8 cellular contexts compared by ENCODE assay signal in the genomic region with DNA sequence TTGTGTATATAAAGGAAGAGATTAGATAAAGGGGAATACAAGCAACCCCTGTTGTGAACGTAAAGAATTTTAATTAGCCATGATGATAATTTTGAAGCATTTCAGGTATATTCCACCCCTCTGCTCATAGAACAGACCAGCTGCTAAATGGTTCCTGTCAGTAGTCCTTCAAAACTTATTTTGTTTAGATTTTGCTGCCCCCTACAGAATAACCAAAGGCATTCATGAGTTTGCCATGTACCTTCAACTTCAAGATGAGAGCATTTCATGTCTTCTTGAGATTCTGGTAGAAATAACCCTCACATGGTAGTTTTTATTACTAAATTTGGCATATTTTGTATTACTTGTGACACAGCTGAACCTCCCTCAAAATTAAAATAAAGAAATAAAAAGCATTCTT.
DNase-seq lines count a peak whose midpoint lies in the region; ATAC-seq and TF ChIP-seq lines count a peak whose summit lies in the region.
"Had no signal": no experiment of that assay in that cellular context is flagged by ENCODE, and none has a peak within 500 bp of the region (broad histone marks: within the 10 kb centered on the region; RNA-seq: fewer than 3 reads in every experiment).

No MANE protein-coding gene starts in this region.

- H3K23ac ChIP-seq in H9 (ENCODE audit: insufficient read length, low read depth, low read length) = no peak overlapping the region

- no peak overlapping the region for H3K18ac ChIP-seq in H9 (ENCODE audit: insufficient read length, low read depth, low read length)

- H3K27me3 Mint-ChIP-seq in H9 (ENCODE audit: low read depth) (no peaks in the 10 kb centered on the region), osteocyte (ENCODE audit: unreplicated experiment) (no peaks in the 10 kb centered on the region)

- H3K14ac ChIP-seq in H9 (ENCODE audit: insufficient read depth, low read length) = no peak overlapping the region

- H2BK15ac ChIP-seq in H9 (ENCODE audit: low read depth, low read length) = no peak overlapping the region

- H2BK20ac ChIP-seq in H9 (ENCODE audit: low read depth, low read length, poor library complexity, severe bottlenecking) = no peak overlapping the region

- no peak overlapping the region for H2BK12ac ChIP-seq in H9 (ENCODE audit: insufficient read length, low read depth, low read length)

- no CpG with 5 or more reads among the region's 1 CpG for WGBS in H9 (ENCODE audit: extremely low coverage, insufficient read length, low lambda C conversion rate)

- H3K79me1 ChIP-seq in H9 (ENCODE audit: insufficient read depth, low read depth, low read length, poor library complexity, severe bottlenecking) = no peaks in the 10 kb centered on the region

- H3K4me1 Mint-ChIP-seq in H9 (no peaks in the 10 kb centered on the region), osteocyte (ENCODE audit: unreplicated experiment) (no peaks in the 10 kb centered on the region)

- no peaks in the 10 kb centered on the region for H3K27me3 ChIP-seq in H9 (ENCODE audit: insufficient read depth, low read length)
- H3K27me3 ChIP-seq: pancreas had no signal

- H3K27ac ChIP-seq in H9 (ENCODE audit: insufficient read length, low read depth, low read length) = no peak overlapping the region
- H3K27ac ChIP-seq: pancreas had no signal

- DNase-seq in H9 (no peak), NCI-H345 treated with DMSO at 0.1 percent for 48 hours (lab: John Stamatoyannopoulos, UW; ENCODE audit: unreplicated experiment) (peak; percentile 22), astrocyte of the hippocampus (ENCODE audit: low read depth, low spot score) (peak; percentile 11), osteocyte (ENCODE audit: extremely low spot score, unreplicated experiment) (no peak), GM03348 (ENCODE audit: low spot score) (no peak)
- DNase-seq in activated naive CD4-positive, alpha-beta T cell treated with anti-CD3 and anti-CD28 coated beads, Interleukin-2, amount 50 U/mL, for 16 hours = no peak
- DNase-seq: pancreas had no signal

- H3K23me2 ChIP-seq in H9 (ENCODE audit: insufficient read length, low read depth, low read length, poor library complexity, severe bottlenecking) = no peaks in the 10 kb centered on the region

- H3K4me3 Mint-ChIP-seq in H9 = no peak overlapping the region
- H3K4me3 Mint-ChIP-seq in osteocyte (ENCODE audit: unreplicated experiment) = no peak overlapping the region

- peaks cover 0 to 1% of the 10 kb centered on the region in 2 experiments; a peak in 1 of 5 replicates for H3K9me3 Mint-ChIP-seq in H9
- H3K9me3 Mint-ChIP-seq in osteocyte (ENCODE audit: unreplicated experiment) = no peaks in the 10 kb centered on the region

- no peak overlapping the region for H2AK5ac ChIP-seq in H9 (ENCODE audit: insufficient read length, low read length)

- H3K79me2 ChIP-seq in H9 (ENCODE audit: insufficient read depth, low read length) = no peaks in the 10 kb centered on the region

- H2BK120ac ChIP-seq in H9 (ENCODE audit: low read depth, low read length, poor library complexity, severe bottlenecking) = no peak overlapping the region

- H4K20me1 ChIP-seq in H9 (ENCODE audit: control insufficient read depth, insufficient read depth, insufficient read length) = no peaks in the 10 kb centered on the region

- H4K5ac ChIP-seq in H9 (ENCODE audit: insufficient read length, low read depth, low read length) = no peak overlapping the region

- no peak overlapping the region for H3K56ac ChIP-seq in H9 (ENCODE audit: insufficient read length, low read depth, low read length)

- no peaks in the 10 kb centered on the region for H3K9me3 ChIP-seq in H9 (ENCODE audit: control insufficient read depth, low read depth, low read length)
- H3K9me3 ChIP-seq: pancreas had no signal

- H3K4me1 ChIP-seq in H9 (ENCODE audit: insufficient read depth, low read length) = no peaks in the 10 kb centered on the region

- no peak overlapping the region for H3K9ac ChIP-seq in H9 (ENCODE audit: extremely low read depth, insufficient read length, low read length)

- TF ChIP-seq CTCF in H9 (conservative IDR thresholded peaks at IDR 0.05) (peak; percentile 65), osteocyte (IDR thresholded peaks at IDR 0.05) (peak; percentile 67)

- no peak overlapping the region for H4K8ac ChIP-seq in H9 (replicated peaks; ENCODE audit: insufficient read length, low read depth, low read length)

- H3T11ph ChIP-seq in H9 (ENCODE audit: low read length) = no peak overlapping the region

- H4K91ac ChIP-seq in H9 (ENCODE audit: insufficient read length, low read depth, low read length) = no peak overlapping the region

- no peak for ATAC-seq in GM21526 (IDR thresholded peaks at IDR 0.05; ENCODE audit: low FRiP score, unreplicated experiment)

- H3K27ac Mint-ChIP-seq in H9 (no peak overlapping the region), osteocyte (ENCODE audit: unreplicated experiment) (no peak overlapping the region)

- no peak overlapping the region for H2BK5ac ChIP-seq in H9 (ENCODE audit: insufficient read length, low read length)

- H2AFZ ChIP-seq in H9 (ENCODE audit: low read length) = no peak overlapping the region

- no peak overlapping the region for H3K4me2 ChIP-seq in H9 (ENCODE audit: insufficient read depth, insufficient read length, low read length)

- H3K36me3 Mint-ChIP-seq in H9 (ENCODE audit: insufficient read depth in 1 of 3, low read depth in 3 of 3) (no peaks in the 10 kb centered on the region), osteocyte (ENCODE audit: unreplicated experiment) (no peaks in the 10 kb centered on the region)

- H3K4ac ChIP-seq in H9 (ENCODE audit: low read depth, low read length) = no peak overlapping the region

Comparison
In these comparisons a context has a peak if more than half of its experiments do, and no peak if none do; other contexts are left out.
1. DNase-seq: peak in NCI-H345 treated with DMSO at 0.1 percent for 48 hours (single experiment) and astrocyte of the hippocampus (single experiment); none in H9 (single experiment), osteocyte (single experiment), GM03348 (single experiment) and activated naive CD4-positive, alpha-beta T cell treated with anti-CD3 and anti-CD28 coated beads, Interleukin-2, amount 50 U/mL, for 16 hours (single experiment).